In genomic region chr9:27564685-27565084, GRCh38 we compare ENCODE assay signal across 23 cellular contexts. TPM values are rescaled to one million over a fixed set of nuclear protein-coding genes. Genes with fewer than 3 reads are reported as not detected.
DNase-seq lines count a peak whose midpoint lies in the region; ATAC-seq, FAIRE-seq and TF ChIP-seq lines count a peak whose summit lies in the region.
"Had no signal": no experiment of that assay in that cellular context is flagged by ENCODE, and none has a peak within 500 bp of the region (broad histone marks: within the 10 kb centered on the region; RNA-seq: fewer than 3 reads in every experiment).

No MANE protein-coding gene starts in this region.

- in situ Hi-C loops in HepG2 (cut with HindIII; ENCODE audit: extremely low pct_ligation_motif_present, low pct_unique_long_range_greater_than_20kb): no loop called here

- no peak for TF ChIP-seq POLR2A in right lobe of liver (IDR thresholded peaks at IDR 0.05)
- TF ChIP-seq POLR2A in HepG2 (IDR thresholded peaks at IDR 0.05; ENCODE audit: insufficient read depth in 1 of 2, low read depth in 2 of 2, low read length in 2 of 2): no peak
- no peak for TF ChIP-seq POLR2A in adrenal gland (IDR thresholded peaks at IDR 0.05)

- TF ChIP-seq EP300 in HepG2 (IDR thresholded peaks at IDR 0.05; ENCODE audit: low read depth in 2 of 2, low read length in 2 of 2) (no peak), HepG2 (CRISPR knock-in tag; IDR thresholded peaks at IDR 0.05; ENCODE audit: borderline replicate concordance) (no peak)

- H3K9me3 ChIP-seq in right lobe of liver (no peaks in the 10 kb centered on the region), HepG2 (ENCODE audit: low read length) (no peaks in the 10 kb centered on the region), Karpas-422 (ENCODE audit: low read length) (no peaks in the 10 kb centered on the region), adrenal gland (replicated peaks in 1 of 3) (no peaks in the 10 kb centered on the region), PC-3 (ENCODE audit: low read length) (no peaks in the 10 kb centered on the region)
- H3K9me3 ChIP-seq: esophagus squamous epithelium, heart right ventricle, mucosa of descending colon had no signal

- H3K9ac ChIP-seq in HepG2 (ENCODE audit: insufficient read depth, low read depth, low read length): no peak overlapping the region
- no peak overlapping the region for H3K9ac ChIP-seq in Karpas-422 (ENCODE audit: low read length)
- no peak overlapping the region for H3K9ac ChIP-seq in PC-3 (ENCODE audit: low read length)

- no peak overlapping the region for H3K4me3 ChIP-seq in right lobe of liver
- no peak overlapping the region for H3K4me3 ChIP-seq in HepG2 (replicated peaks in 1 of 3; ENCODE audit: insufficient read depth in 1 of 3, low read depth in 2 of 3, low read length in 3 of 3)
- no peak overlapping the region for H3K4me3 ChIP-seq in Karpas-422 (ENCODE audit: low read length)
- no peak overlapping the region for H3K4me3 ChIP-seq in adrenal gland
- H3K4me3 ChIP-seq in PC-3 (ENCODE audit: low read length): no peak overlapping the region
- H3K4me3 ChIP-seq: dorsolateral prefrontal cortex, esophagus squamous epithelium, heart right ventricle, mucosa of descending colon, skin epidermis had no signal

- H3K36me3 ChIP-seq in right lobe of liver (peaks cover 0 to 15% (median 0%) of the 10 kb centered on the region in 4 donors), HepG2 (replicated peaks in 1 of 2; ENCODE audit: control insufficient read depth in 1 of 2, insufficient read depth in 2 of 2, low read length in 2 of 2) (peaks cover 0 to 6% of the 10 kb centered on the region in 2 experiments; a peak in 1 of 5 replicates), Karpas-422 (ENCODE audit: insufficient read depth, low read length) (peaks cover 33% of the 10 kb centered on the region), adrenal gland (replicated peaks in 1 of 2) (peaks cover 0 to 22% of the 10 kb centered on the region in 2 donors), PC-3 (ENCODE audit: low read depth, low read length) (peaks cover 18% of the 10 kb centered on the region; the same call in 1 of the 2 replicates)

- H3K4me2 ChIP-seq in HepG2 (ENCODE audit: low read depth, low read length) (no peak overlapping the region), Karpas-422 (ENCODE audit: low read depth, low read length, poor library complexity, severe bottlenecking) (peak overlapping the region; percentile 56), PC-3 (ENCODE audit: low read length) (no peak overlapping the region)

- DNase-seq in right lobe of liver: no peak
- DNase-seq in HepG2 (ENCODE audit: low spot score): no peak
- DNase-seq in Karpas-422: no peak
- DNase-seq in adrenal gland: no peak
- DNase-seq in PC-3: no peak
- no peak for DNase-seq in DMS153 (lab: John Stamatoyannopoulos, UW)
- DNase-seq in SW480 (ENCODE audit: low spot score): no peak
- DNase-seq: activated CD4-positive, alpha-beta T cell treated with anti-CD3 and anti-CD28 coated beads for 48 hours; dorsolateral prefrontal cortex; esophagus squamous epithelium; HCEC 1CT; heart right ventricle; mucosa of descending colon; NCI-H187 treated with DMSO at 0.1 percent for 48 hours; NCI-H524 treated with DMSO at 0.1 percent for 48 hours; stimulated activated naive CD8-positive, alpha-beta T cell treated with anti-CD3 and anti-CD28 coated beads, Interleukin-15, Interleukin-2, amounts not matched to agents 100 U/mL and 50 U/mL, for 24 hours had no signal

- no peaks in the 10 kb centered on the region for H3K79me2 ChIP-seq in HepG2 (ENCODE audit: insufficient read depth, low read length)
- H3K79me2 ChIP-seq in Karpas-422 (ENCODE audit: low read length): peaks cover 33% of the 10 kb centered on the region
- peaks cover 24% of the 10 kb centered on the region for H3K79me2 ChIP-seq in PC-3 (ENCODE audit: low read length)

- TF ChIP-seq CTCF in right lobe of liver (IDR thresholded peaks at IDR 0.05) (no peak), HepG2 (CRISPR knock-in tag; IDR thresholded peaks at IDR 0.05) (no peak), adrenal gland (IDR thresholded peaks at IDR 0.05) (no peak), PC-3 (conservative IDR thresholded peaks at IDR 0.05; ENCODE audit: low read depth, low read length) (no peak)

- no peak overlapping the region for H3K27ac ChIP-seq in right lobe of liver
- no peak overlapping the region for H3K27ac ChIP-seq in HepG2 (ENCODE audit: extremely low read length, insufficient read depth, low read length)
- peak overlapping the region; percentile 61 for H3K27ac ChIP-seq in Karpas-422 (ENCODE audit: low read length)
- H3K27ac ChIP-seq in adrenal gland: peak overlapping the region in 3 of 5 donors; percentile 0 to 21 (median 11)
- H3K27ac ChIP-seq in PC-3 (ENCODE audit: low read length): no peak overlapping the region

- POLR2A ChIA-PET in HepG2 (lab: Yijun Ruan, JAX) (no interaction called here), PC-3 (lab: Charles Lee; ENCODE audit: unreplicated experiment) (no interaction called here)

- H4K20me1 ChIP-seq in HepG2 (ENCODE audit: insufficient read depth, low read length) (no peaks in the 10 kb centered on the region), Karpas-422 (ENCODE audit: insufficient read depth, low read depth, low read length) (no peaks in the 10 kb centered on the region), PC-3 (ENCODE audit: low read length) (no peaks in the 10 kb centered on the region)

- no peak overlapping the region for H2AFZ ChIP-seq in HepG2 (ENCODE audit: low read length)
- H2AFZ ChIP-seq in Karpas-422 (ENCODE audit: low read length): no peak overlapping the region
- no peak overlapping the region for H2AFZ ChIP-seq in PC-3 (ENCODE audit: low read length)

- TF ChIP-seq RAD21 in HepG2 (CRISPR knock-in tag; IDR thresholded peaks at IDR 0.05): no peak

- 75% methylated on average over 1 of the region's 1 CpG for WGBS in right lobe of liver (ENCODE audit: insufficient coverage, low coverage, low lambda C conversion rate, missing lambda C conversion rate)
- WGBS in HepG2 (ENCODE audit: low lambda C conversion rate): 96% methylated on average over 1 of the region's 1 CpG
- WGBS in adrenal gland, 4 donors: 73 to 98% (median 87%) methylated on average over 1 of the region's 1 CpG

- no peak for FAIRE-seq in HepG2 (lab: Jason Lieb, UNC)
- FAIRE-seq: RCC 7860 had no signal

- H3F3A ChIP-seq in PC-3 (ENCODE audit: low read length, unreplicated experiment): peaks cover 3% of the 10 kb centered on the region

- H3K27me3 ChIP-seq in right lobe of liver: no peaks in the 10 kb centered on the region
- H3K27me3 ChIP-seq in HepG2 (ENCODE audit: control insufficient read depth in 1 of 2, insufficient read depth in 2 of 2, low read length in 2 of 2): no peaks in the 10 kb centered on the region
- H3K27me3 ChIP-seq in Karpas-422 (ENCODE audit: low read length): no peaks in the 10 kb centered on the region
- H3K27me3 ChIP-seq in adrenal gland: no peaks in the 10 kb centered on the region
- H3K27me3 ChIP-seq in PC-3 (ENCODE audit: low read length): no peaks in the 10 kb centered on the region
- H3K27me3 ChIP-seq: dorsolateral prefrontal cortex, esophagus squamous epithelium, heart right ventricle had no signal

- BruUV-seq in HepG2 (replicated peaks; lab: Mats Ljungman, UMichigan) (no TSS peak), PC-3 (replicated peaks; lab: Mats Ljungman, UMichigan) (no TSS peak)

- H3K9me2 ChIP-seq in Karpas-422 (replicated peaks; ENCODE audit: insufficient read depth, low read length) (no peaks in the 10 kb centered on the region), PC-3 (replicated peaks; ENCODE audit: low read length) (no peaks in the 10 kb centered on the region)

- CTCF ChIA-PET in HepG2 (lab: Yijun Ruan, JAX; ENCODE audit: low intra/inter-chr PET ratio, low total read pairs): no interaction called here
- CTCF ChIA-PET in PC-3 (lab: Charles Lee): no interaction called here

- ATAC-seq in right lobe of liver: peak in 3 of 4 donors; percentile 45 to 51 (median 50)
- ATAC-seq in HepG2: no peak
- ATAC-seq in PC-3: no peak
- no peak for ATAC-seq in HG02981 (IDR thresholded peaks at IDR 0.05; ENCODE audit: unreplicated experiment)
- ATAC-seq: mucosa of descending colon; stimulated activated naive CD8-positive, alpha-beta T cell treated with anti-CD3 and anti-CD28 coated beads, Interleukin-15, Interleukin-2, amounts not matched to agents 100 U/mL and 50 U/mL, for 24 hours had no signal

- H3K4me1 ChIP-seq in right lobe of liver (peaks cover 0 to 15% (median 1%) of the 10 kb centered on the region in 4 donors), HepG2 (ENCODE audit: insufficient read depth, low read length) (peaks cover 43% of the 10 kb centered on the region), Karpas-422 (ENCODE audit: low read length) (peaks cover 38% of the 10 kb centered on the region), adrenal gland (replicated peaks in 1 of 2) (peaks cover 0 to 3% of the 10 kb centered on the region in 2 donors), PC-3 (ENCODE audit: insufficient read depth, low read length) (peaks cover 17% of the 10 kb centered on the region)

- intact Hi-C loops in right lobe of liver (cut with DNase I) (no loop called here), HepG2 (cut with micrococcal nuclease; ENCODE audit: unreplicated experiment) (no loop called here), adrenal gland (cut with DNase I) (no loop called here), PC-3 (cut with micrococcal nuclease) (no loop called here)

RNA-seq across cellular contexts. Expression of gene C9orf72, which starts 8.6 kb away (rescaled TPM):
- total RNA-seq in right lobe of liver (1 to 10 TPM; 4.9 to 7.7 (median 6.8) TPM), HepG2 (2016; rRNA removed; fragmentation: Illumina TruSeq; extraction: Trizol) (3.1 and 4.5 TPM in 2 replicates), adrenal gland (10 to 100 TPM in 6 of 8 donors, 1 to 10 TPM in 2; 6.2 to 31.7 (median 14.6) TPM), PC-3 (2014; rRNA removed) (7.9 and 10.4 TPM in 2 replicates)
- total RNA-seq in HepG2 (2016; cell fraction: cytosol; rRNA removed; fragmentation: Illumina TruSeq; extraction: Trizol; ENCODE audit: low read depth): 0.81 and 0.88 TPM in 2 replicates
- total RNA-seq in HepG2 (2016; cell fraction: insoluble cytoplasmic fraction; rRNA removed; fragmentation: Illumina TruSeq; extraction: Trizol): 3.4 and 4.6 TPM in 2 replicates
- 1.3 and 1.7 TPM in 2 replicates for total RNA-seq in HepG2 (2016; cell fraction: membrane; rRNA removed; fragmentation: Illumina TruSeq; extraction: Trizol)
- total RNA-seq in HepG2 (2016; cell fraction: nucleus; rRNA removed; fragmentation: Illumina TruSeq; extraction: Trizol): 8.0 and 9.1 TPM in 2 replicates
- polyA plus RNA-seq in HepG2 (2011; rRNA removed) (5.2 and 5.9 TPM in 2 replicates), adrenal gland (10 to 100 TPM; 10.7 to 22.7 (median 16.2) TPM)
- 0.94 and 2.1 TPM in 2 replicates for polyA plus RNA-seq in HepG2 (2011; cell fraction: cytosol; rRNA removed)
- 7.7 and 10.3 TPM in 2 replicates for polyA plus RNA-seq in HepG2 (2011; cell fraction: nucleus; rRNA removed)
- 6.4 and 10.0 TPM in 2 replicates for polyA plus RNA-seq in HepG2 (2012)
- 0.33 and 0.44 TPM in 2 replicates for polyA plus RNA-seq in HepG2 (2016; cell fraction: cytosol; fragmentation: Illumina TruSeq; extraction: Trizol; ENCODE audit: low read depth)
- polyA plus RNA-seq in HepG2 (2016; cell fraction: insoluble cytoplasmic fraction; fragmentation: Illumina TruSeq; extraction: Trizol; ENCODE audit: low read depth): 2.7 and 2.9 TPM in 2 replicates
- 0.84 and 1.1 TPM in 2 replicates for polyA plus RNA-seq in HepG2 (2016; cell fraction: membrane; fragmentation: Illumina TruSeq; extraction: Trizol; ENCODE audit: low read depth)
- polyA plus RNA-seq in HepG2 (2016; cell fraction: nucleus; fragmentation: Illumina TruSeq; extraction: Trizol; ENCODE audit: insufficient read depth, low read depth): 7.7 and 8.0 TPM in 2 replicates
- polyA minus RNA-seq in HepG2 (2011; rRNA and poly(A)+ RNA removed; ENCODE audit: low replicate concordance): 4.3 and 5.2 TPM in 2 replicates
- polyA minus RNA-seq in HepG2 (2011; cell fraction: cytosol; rRNA and poly(A)+ RNA removed): 2.4 and 3.7 TPM in 2 replicates
- 34.9 and 41.5 TPM in 2 replicates for polyA minus RNA-seq in HepG2 (2011; cell fraction: nucleus; rRNA and poly(A)+ RNA removed)
- 14.0 and 40.6 TPM in 2 replicates for total RNA-seq in Karpas-422 (2014; rRNA removed; shearing (Covaris generic); ENCODE audit: low replicate concordance)

RNA-seq across cellular contexts. Expression of gene MOB3B, which starts 35.1 kb away (rescaled TPM):
- 1 to 10 TPM; 1.0 to 2.4 (median 1.7) TPM for total RNA-seq in right lobe of liver
- total RNA-seq in HepG2 (2016; rRNA removed; fragmentation: Illumina TruSeq; extraction: Trizol): 0.03 and 0.09 TPM in 2 replicates
- not detected in 2 replicates for total RNA-seq in HepG2 (2016; cell fraction: cytosol; rRNA removed; fragmentation: Illumina TruSeq; extraction: Trizol; ENCODE audit: low read depth)
- total RNA-seq in HepG2 (2016; cell fraction: insoluble cytoplasmic fraction; rRNA removed; fragmentation: Illumina TruSeq; extraction: Trizol): 0.06 TPM in 2 replicates
- total RNA-seq in HepG2 (2016; cell fraction: membrane; rRNA removed; fragmentation: Illumina TruSeq; extraction: Trizol): 0.03 and 0.09 TPM in 2 replicates
- total RNA-seq in HepG2 (2016; cell fraction: nucleus; rRNA removed; fragmentation: Illumina TruSeq; extraction: Trizol): not detected in 2 replicates
- 0.03 TPM in 2 replicates for polyA plus RNA-seq in HepG2 (2011; rRNA removed)
- 0.01 and 0.03 TPM in 2 replicates for polyA plus RNA-seq in HepG2 (2011; cell fraction: cytosol; rRNA removed)
- polyA plus RNA-seq in HepG2 (2011; cell fraction: nucleus; rRNA removed): 0.03 and 0.07 TPM in 2 replicates
- polyA plus RNA-seq in HepG2 (2012): 0.04 and 0.09 TPM in 2 replicates
- polyA plus RNA-seq in HepG2 (2016; cell fraction: cytosol; fragmentation: Illumina TruSeq; extraction: Trizol; ENCODE audit: low read depth): not detected in 2 replicates
- polyA plus RNA-seq in HepG2 (2016; cell fraction: insoluble cytoplasmic fraction; fragmentation: Illumina TruSeq; extraction: Trizol; ENCODE audit: low read depth): 0.07 and 0.10 TPM in 2 replicates
- 0.03 TPM in 1 of 2 replicates, not detected in the other for polyA plus RNA-seq in HepG2 (2016; cell fraction: membrane; fragmentation: Illumina TruSeq; extraction: Trizol; ENCODE audit: low read depth)
- polyA plus RNA-seq in HepG2 (2016; cell fraction: nucleus; fragmentation: Illumina TruSeq; extraction: Trizol; ENCODE audit: insufficient read depth, low read depth): 0.11 TPM in 1 of 2 replicates, not detected in the other
- 0.02 and 15.4 TPM in 2 replicates for polyA minus RNA-seq in HepG2 (2011; rRNA and poly(A)+ RNA removed; ENCODE audit: low replicate concordance)
- not detected in 2 replicates for polyA minus RNA-seq in HepG2 (2011; cell fraction: cytosol; rRNA and poly(A)+ RNA removed)
- 0.12 TPM in 1 of 2 replicates, not detected in the other for polyA minus RNA-seq in HepG2 (2011; cell fraction: nucleus; rRNA and poly(A)+ RNA removed)
- 0.25 and 0.45 TPM in 2 replicates for total RNA-seq in Karpas-422 (2014; rRNA removed; shearing (Covaris generic); ENCODE audit: low replicate concordance)
- 1 to 10 TPM; 1.4 to 7.0 (median 3.4) TPM for total RNA-seq in adrenal gland
- 1 to 10 TPM; 1.3 to 9.0 (median 1.8) TPM for polyA plus RNA-seq in adrenal gland
- 2.6 TPM in 2 replicates for total RNA-seq in PC-3 (2014; rRNA removed)

RNA-seq across cellular contexts. Expression of gene IFNK, which starts 40.6 kb away (rescaled TPM):
- total RNA-seq in right lobe of liver: not detected
- not detected in 2 replicates for total RNA-seq in HepG2 (2016; rRNA removed; fragmentation: Illumina TruSeq; extraction: Trizol)
- total RNA-seq in HepG2 (2016; cell fraction: cytosol; rRNA removed; fragmentation: Illumina TruSeq; extraction: Trizol; ENCODE audit: low read depth): not detected in 2 replicates
- not detected in 2 replicates for total RNA-seq in HepG2 (2016; cell fraction: insoluble cytoplasmic fraction; rRNA removed; fragmentation: Illumina TruSeq; extraction: Trizol)
- not detected in 2 replicates for total RNA-seq in HepG2 (2016; cell fraction: membrane; rRNA removed; fragmentation: Illumina TruSeq; extraction: Trizol)
- total RNA-seq in HepG2 (2016; cell fraction: nucleus; rRNA removed; fragmentation: Illumina TruSeq; extraction: Trizol): not detected in 2 replicates
- not detected in 2 replicates for polyA plus RNA-seq in HepG2 (2011; rRNA removed)
- polyA plus RNA-seq in HepG2 (2011; cell fraction: cytosol; rRNA removed): not detected in 2 replicates
- polyA plus RNA-seq in HepG2 (2011; cell fraction: nucleus; rRNA removed): not detected in 2 replicates
- not detected in 2 replicates for polyA plus RNA-seq in HepG2 (2012)
- polyA plus RNA-seq in HepG2 (2016; cell fraction: cytosol; fragmentation: Illumina TruSeq; extraction: Trizol; ENCODE audit: low read depth): not detected in 2 replicates
- not detected in 2 replicates for polyA plus RNA-seq in HepG2 (2016; cell fraction: insoluble cytoplasmic fraction; fragmentation: Illumina TruSeq; extraction: Trizol; ENCODE audit: low read depth)
- not detected in 2 replicates for polyA plus RNA-seq in HepG2 (2016; cell fraction: membrane; fragmentation: Illumina TruSeq; extraction: Trizol; ENCODE audit: low read depth)
- polyA plus RNA-seq in HepG2 (2016; cell fraction: nucleus; fragmentation: Illumina TruSeq; extraction: Trizol; ENCODE audit: insufficient read depth, low read depth): not detected in 2 replicates
- not detected in 2 replicates for polyA minus RNA-seq in HepG2 (2011; rRNA and poly(A)+ RNA removed; ENCODE audit: low replicate concordance)
- not detected in 2 replicates for polyA minus RNA-seq in HepG2 (2011; cell fraction: cytosol; rRNA and poly(A)+ RNA removed)
- not detected in 2 replicates for polyA minus RNA-seq in HepG2 (2011; cell fraction: nucleus; rRNA and poly(A)+ RNA removed)
- not detected in 2 replicates for total RNA-seq in Karpas-422 (2014; rRNA removed; shearing (Covaris generic); ENCODE audit: low replicate concordance)
- total RNA-seq in adrenal gland: not detected
- polyA plus RNA-seq in adrenal gland: not detected
- total RNA-seq in PC-3 (2014; rRNA removed): not detected in 2 replicates
- total RNA-seq: activated T-helper 2 cell treated with anti-CD3 and anti-CD28 coated beads, Interferon-gamma antibody, Interleukin-2, Interleukin-4, amounts not matched to agents 10 μg/mL and 5 μg/mL and 100 μg/mL, durations not matched to agents 14 hours and 24 hours and 36 hours; dorsolateral prefrontal cortex; esophagus squamous epithelium; heart right ventricle; LHCN-M2; mucosa of descending colon; osteocyte; ureter had no signal
- polyA plus RNA-seq: heart right ventricle had no signal

Comparison
In these comparisons a context has a peak if more than half of its experiments do, and no peak if none do; other contexts are left out.
1. ATAC-seq: peak in right lobe of liver (3 of 4); none in HepG2 (single experiment), PC-3 (single experiment) and HG02981 (single experiment).
2. H3K27ac ChIP-seq: peak in Karpas-422 (single experiment) and adrenal gland (3 of 5); none in right lobe of liver (0 of 3), HepG2 (single experiment) and PC-3 (single experiment).